In genomic region chr6:111793711-111794111, GRCh38 we compare ENCODE assay signal across 9 cellular contexts.
A peak's percentile ranks its signal among the peaks of the same experiment; 100 is the strongest.
DNase-seq lines count a peak whose midpoint lies in the region; ATAC-seq and TF ChIP-seq lines count a peak whose summit lies in the region.
"Had no signal": no experiment of that assay in that cellular context is flagged by ENCODE, and none has a peak within 500 bp of the region (broad histone marks: within the 10 kb centered on the region; RNA-seq: fewer than 3 reads in every experiment).

No MANE protein-coding gene starts in this region.

- TF ChIP-seq CTCF in upper lobe of right lung (IDR thresholded peaks at IDR 0.05) (no peak), ascending aorta (IDR thresholded peaks at IDR 0.05) (no peak)

- H3K9me3 ChIP-seq in upper lobe of right lung = no peaks in the 10 kb centered on the region
- H3K9me3 ChIP-seq in ascending aorta = no peaks in the 10 kb centered on the region

- H3K27me3 ChIP-seq in upper lobe of right lung (no peaks in the 10 kb centered on the region), ascending aorta (no peaks in the 10 kb centered on the region)

- H3K4me1 ChIP-seq in upper lobe of right lung = peaks cover 8% of the 10 kb centered on the region
- H3K4me1 ChIP-seq in ascending aorta = no peaks in the 10 kb centered on the region
- H3K4me1 ChIP-seq: parathyroid adenoma had no signal

- DNase-seq in left cardiac atrium (no peak), cardiac septum (ENCODE audit: low spot score) (no peak), T-helper 9 cell (peak; percentile 26), upper lobe of right lung (no peak), DMS79 treated with DMSO at 0.1 percent for 48 hours (lab: John Stamatoyannopoulos, UW) (no peak), ascending aorta (ENCODE audit: low spot score in 2 of 2) (no peak)
- DNase-seq in effector CD4-positive, alpha-beta T cell = peak; percentile 25

- intact Hi-C loops in left cardiac atrium (cut with DNase I) (no loop called here), cardiac septum (cut with DNase I) (no loop called here), upper lobe of right lung (cut with DNase I) (no loop called here), ascending aorta (cut with DNase I) (no loop called here)

- H3K36me3 ChIP-seq in upper lobe of right lung (no peaks in the 10 kb centered on the region), ascending aorta (no peaks in the 10 kb centered on the region)

- no peak overlapping the region for H3K27ac ChIP-seq in upper lobe of right lung
- H3K27ac ChIP-seq in ascending aorta = no peak overlapping the region
- H3K27ac ChIP-seq: parathyroid adenoma had no signal

- H3K4me3 ChIP-seq in upper lobe of right lung (peak overlapping the region; percentile 23), ascending aorta (peak overlapping the region in 1 of 2 donors; percentile 9)

- peak; percentile 22 to 59 for ATAC-seq in left cardiac atrium
- peak; percentile 53 for ATAC-seq in upper lobe of right lung
- ATAC-seq in GM18502 (IDR thresholded peaks at IDR 0.05; ENCODE audit: poor library complexity, unreplicated experiment) = no peak

Comparison
In these comparisons a context has a peak if more than half of its experiments do, and no peak if none do; other contexts are left out.
1. DNase-seq: peak in T-helper 9 cell (single experiment) and effector CD4-positive, alpha-beta T cell (single experiment); none in left cardiac atrium (single experiment), cardiac septum (single experiment), upper lobe of right lung (single experiment), DMS79 treated with DMSO at 0.1 percent for 48 hours (single experiment) and ascending aorta (0 of 2).